In the genomic region with DNA sequence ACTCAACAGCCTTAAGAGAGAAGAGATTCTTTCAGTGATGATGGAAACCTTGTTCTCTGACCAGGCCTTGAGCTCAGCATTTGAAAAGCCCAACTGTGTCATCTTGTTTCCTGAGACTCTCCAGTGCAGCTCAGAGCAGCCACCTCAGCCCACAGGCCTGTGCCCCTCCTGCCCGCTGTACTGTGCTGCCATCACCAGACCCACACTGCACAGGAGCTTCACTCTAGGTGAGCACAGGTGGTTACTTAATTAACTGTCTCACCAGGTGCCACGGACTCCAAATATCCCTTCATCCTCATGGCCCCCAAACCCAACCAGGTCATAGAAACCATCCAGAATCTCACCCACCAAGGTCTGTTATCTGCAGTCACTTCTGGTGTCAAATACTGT, we compare ENCODE assay signal across 23 cellular contexts. TPM values are rescaled to one million over a fixed set of nuclear protein-coding genes. Genes with fewer than 3 reads are reported as not detected.
DNase-seq lines count a peak whose midpoint lies in the region; ATAC-seq and TF ChIP-seq lines count a peak whose summit lies in the region.
"Had no signal": no experiment of that assay in that cellular context is flagged by ENCODE, and none has a peak within 500 bp of the region (broad histone marks: within the 10 kb centered on the region; RNA-seq: fewer than 3 reads in every experiment).

No MANE protein-coding gene starts in this region.

- DNase-seq in cardiac septum (ENCODE audit: low spot score) (peak; percentile 19), left cardiac atrium (no peak), PC-9 (no peak), osteocyte (ENCODE audit: extremely low spot score, unreplicated experiment) (peak; percentile 51), ureter (ENCODE audit: low spot score) (peak; percentile 12), NCI-H524 treated with DMSO at 0.1 percent for 48 hours (lab: John Stamatoyannopoulos, UW) (no peak)
- DNase-seq in stimulated activated CD4-positive, alpha-beta T cell treated with anti-CD3 and anti-CD28 coated beads, Interleukin-4, amount 100 ng/mL, for 4 hours: no peak
- DNase-seq: Calu3; GM23248; H7; KG1; MG63; NCI-H2029; NCI-H446; NCI-H82; NK-92 treated with Interleukin-12 subunit alpha and Interleukin-12 subunit beta, amount 100 ng/mL, for 24 hours; PC-3; SHP77 had no signal

- POLR2A ChIA-PET in PC-9 (lab: Charles Lee; ENCODE audit: unreplicated experiment): no interaction called here

- no peak overlapping the region for H3K4me3 Mint-ChIP-seq in osteocyte (ENCODE audit: unreplicated experiment)
- H3K4me3 Mint-ChIP-seq: B cell had no signal

- no TSS peak for BruUV-seq in PC-9 (replicated peaks; lab: Mats Ljungman, UMichigan)

- no peak overlapping the region for H3K4me3 ChIP-seq in PC-9
- H3K4me3 ChIP-seq: A549, GM23248, MG63 had no signal

- H3K27ac Mint-ChIP-seq in osteocyte (ENCODE audit: unreplicated experiment): no peak overlapping the region
- H3K27ac Mint-ChIP-seq: B cell had no signal

- no peaks in the 10 kb centered on the region for H3K36me3 ChIP-seq in PC-9 (ENCODE audit: low read depth)
- H3K36me3 ChIP-seq: MG63 had no signal

- no peaks in the 10 kb centered on the region for H4K20me1 ChIP-seq in PC-9 (ENCODE audit: insufficient read depth)

- H3K4me1 Mint-ChIP-seq in osteocyte (ENCODE audit: unreplicated experiment): no peaks in the 10 kb centered on the region
- H3K4me1 Mint-ChIP-seq: B cell had no signal

- peaks cover 2% of the 10 kb centered on the region for H3K9me3 Mint-ChIP-seq in osteocyte (ENCODE audit: unreplicated experiment)

- no peaks in the 10 kb centered on the region for H3K9me2 ChIP-seq in PC-9 (ENCODE audit: insufficient read depth)

- CTCF ChIA-PET in PC-9 (lab: Charles Lee): no interaction called here

- no peaks in the 10 kb centered on the region for H3K79me2 ChIP-seq in PC-9 (ENCODE audit: low read depth)

- H3K4me2 ChIP-seq in PC-9: no peak overlapping the region; the same call in 1 of the 2 replicates
- H3K4me2 ChIP-seq: A549 had no signal

- TF ChIP-seq CTCF in PC-9 (conservative IDR thresholded peaks at IDR 0.05): no peak
- no peak for TF ChIP-seq CTCF in osteocyte (IDR thresholded peaks at IDR 0.05)

- intact Hi-C loops in cardiac septum (cut with DNase I): no loop called here
- intact Hi-C loops in left cardiac atrium (cut with DNase I): no loop called here
- intact Hi-C loops in PC-9 (cut with micrococcal nuclease; ENCODE audit: unreplicated experiment): no loop called here

- H3K27me3 Mint-ChIP-seq in osteocyte (ENCODE audit: unreplicated experiment): peaks cover 60% of the 10 kb centered on the region

- no peaks in the 10 kb centered on the region for H3K36me3 Mint-ChIP-seq in osteocyte (ENCODE audit: unreplicated experiment)

- peak overlapping the region; percentile 83; the same call in 1 of the 2 replicates for H3K27ac ChIP-seq in PC-9
- H3K27ac ChIP-seq: A549, GM23248 had no signal

- ATAC-seq in left cardiac atrium: no peak
- no peak for ATAC-seq in GM21529 (IDR thresholded peaks at IDR 0.05; ENCODE audit: unreplicated experiment)
- ATAC-seq: A549, PC-3 had no signal

- H3K4me1 ChIP-seq in PC-9 (replicated peaks; ENCODE audit: insufficient read depth): peaks cover 38% of the 10 kb centered on the region
- H3K4me1 ChIP-seq: A549 had no signal

- no peak overlapping the region for H2AFZ ChIP-seq in PC-9
- H2AFZ ChIP-seq: GM23248 had no signal

- H3F3A ChIP-seq in PC-9 (ENCODE audit: insufficient read depth, low read depth): peaks cover 21% of the 10 kb centered on the region

- H3K9me3 ChIP-seq in PC-9 (ENCODE audit: insufficient read depth, low read depth): peaks cover 13% of the 10 kb centered on the region
- H3K9me3 ChIP-seq: MG63 had no signal

- H3K27me3 ChIP-seq in PC-9 (ENCODE audit: insufficient read depth, low read depth): no peaks in the 10 kb centered on the region
- H3K27me3 ChIP-seq: MG63 had no signal

RNA-seq across cellular contexts. Expression of a gene that starts 51.3 kb away (rescaled TPM):
- total RNA-seq in cardiac septum (36.7 TPM), left cardiac atrium (10 to 100 TPM; 22.4 to 25.5 TPM), PC-9 (2021) (17.8 and 20.5 TPM in 2 replicates), osteocyte (5.7 and 7.5 TPM in 2 replicates), ureter (42.2 TPM)
- total RNA-seq: RPMI7951 had no signal

RNA-seq across cellular contexts. Expression of a gene that starts 52.0 kb away (rescaled TPM):
- 0.73 TPM for total RNA-seq in cardiac septum
- 1 to 10 TPM; 1.1 to 2.1 TPM for total RNA-seq in left cardiac atrium
- 0.98 TPM in 1 of 2 replicates, not detected in the other for total RNA-seq in PC-9 (2021)
- 0.16 and 0.24 TPM in 2 replicates for total RNA-seq in osteocyte
- 1.5 TPM for total RNA-seq in ureter
- total RNA-seq: GM23248, H7, SK-MEL-5 had no signal

Comparison
In these comparisons a context has a peak if more than half of its experiments do, and no peak if none do; other contexts are left out.
1. DNase-seq: peak in cardiac septum (single experiment), osteocyte (single experiment) and ureter (single experiment); none in left cardiac atrium (single experiment), PC-9 (0 of 2), stimulated activated CD4-positive, alpha-beta T cell treated with anti-CD3 and anti-CD28 coated beads, Interleukin-4, amount 100 ng/mL, for 4 hours (0 of 2) and NCI-H524 treated with DMSO at 0.1 percent for 48 hours (single experiment).